Comparison of ENCODE assay signal across 20 cellular contexts in genomic region chr10:132943555-132944404, GRCh38. TPM values are rescaled to one million over a fixed set of nuclear protein-coding genes. Genes with fewer than 3 reads are reported as not detected.
DNase-seq lines count a peak whose midpoint lies in the region; ATAC-seq and TF ChIP-seq lines count a peak whose summit lies in the region.
"Had no signal": no experiment of that assay in that cellular context is flagged by ENCODE, and none has a peak within 500 bp of the region (broad histone marks: within the 10 kb centered on the region; RNA-seq: fewer than 3 reads in every experiment).

No MANE protein-coding gene starts in this region.

- H3K36me3 Mint-ChIP-seq in chondrocyte (ENCODE audit: low read depth), result no peaks in the 10 kb centered on the region
- no peaks in the 10 kb centered on the region for H3K36me3 Mint-ChIP-seq in neural crest cell (ENCODE audit: low read depth)
- H3K36me3 Mint-ChIP-seq: CD8-positive, alpha-beta memory T cell had no signal

- H3K27ac Mint-ChIP-seq in chondrocyte (ENCODE audit: unreplicated experiment) (no peak overlapping the region), neural crest cell (ENCODE audit: unreplicated experiment) (no peak overlapping the region)
- H3K27ac Mint-ChIP-seq: CD8-positive, alpha-beta memory T cell had no signal

- ATAC-seq in left ventricle myocardium superior (no peak), Right ventricle myocardium superior (ENCODE audit: poor library complexity) (no peak), HG03045 (IDR thresholded peaks at IDR 0.05; ENCODE audit: unreplicated experiment) (no peak)
- ATAC-seq: GM12878, HepG2 had no signal

- no peak overlapping the region for H3K4me3 ChIP-seq in HAP-1
- H3K4me3 ChIP-seq: GM12878, PC-9, SJCRH30 had no signal

- H3K4me3 Mint-ChIP-seq in chondrocyte (ENCODE audit: unreplicated experiment) (no peak overlapping the region), neural crest cell (peak overlapping the region; percentile 14)

- in situ Hi-C loops in HAP-1 (cut with MboI; ENCODE audit: low sequenced_read_pairs), result loop anchor here (10.0 kb wide), 1 partner anchor 181 kb away; no protein-coding TSS in a partner anchor

- no peaks in the 10 kb centered on the region for H3K9me3 Mint-ChIP-seq in chondrocyte (ENCODE audit: low read depth)
- H3K9me3 Mint-ChIP-seq in neural crest cell, result no peaks in the 10 kb centered on the region
- H3K9me3 Mint-ChIP-seq: CD8-positive, alpha-beta memory T cell had no signal

- TF ChIP-seq CTCF in chondrocyte (IDR thresholded peaks at IDR 0.05) (no peak), neural crest cell (conservative IDR thresholded peaks at IDR 0.05) (no peak)

- H3K4me1 ChIP-seq in HAP-1, result no peaks in the 10 kb centered on the region
- H3K4me1 ChIP-seq: SJCRH30 had no signal

- H3K4me1 Mint-ChIP-seq in chondrocyte (ENCODE audit: low read depth) (peaks cover 11% of the 10 kb centered on the region), neural crest cell (peaks cover 5% of the 10 kb centered on the region)

- DNase-seq in left ventricle myocardium superior, result peak; percentile 10
- DNase-seq in Right ventricle myocardium superior, result no peak
- DNase-seq in chondrocyte (ENCODE audit: low spot score), result peak; percentile 43
- DNase-seq in neural crest cell (ENCODE audit: low read depth, low spot score), result no peak
- no peak for DNase-seq in NCI-H524 (lab: John Stamatoyannopoulos, UW)
- DNase-seq in HAP-1 (ENCODE audit: low spot score in 2 of 2), result no peak
- DNase-seq: C1 segment of cervical spinal cord; CD8-positive, alpha-beta memory T cell; DMS53; EL; KBM-7; NCI-H1694 treated with DMSO at 0.1 percent for 48 hours; NCI-H2107; NCI-H226; NCI-H524 treated with DMSO at 0.1 percent for 48 hours; PC-9; SJCRH30 had no signal

- intact Hi-C loops in left ventricle myocardium superior (cut with micrococcal nuclease) (no loop called here), Right ventricle myocardium superior (cut with DNase I) (no loop called here)

- H3K36me3 ChIP-seq in HAP-1 (replicated peaks), result no peaks in the 10 kb centered on the region
- H3K36me3 ChIP-seq: SJCRH30 had no signal

- no peaks in the 10 kb centered on the region for H3K27me3 ChIP-seq in HAP-1 (ENCODE audit: low read depth)
- H3K27me3 ChIP-seq: SJCRH30 had no signal

- no peaks in the 10 kb centered on the region for H3K9me3 ChIP-seq in HAP-1
- H3K9me3 ChIP-seq: SJCRH30 had no signal

- peaks cover 21% of the 10 kb centered on the region for H3K27me3 Mint-ChIP-seq in chondrocyte (ENCODE audit: low read depth)
- peaks cover 33% of the 10 kb centered on the region for H3K27me3 Mint-ChIP-seq in neural crest cell (ENCODE audit: low read depth)

RNA-seq across cellular contexts. Expression of gene CFAP46, which starts 1.4 kb away (rescaled TPM):
- total RNA-seq in left ventricle myocardium superior (1.5 TPM), Right ventricle myocardium superior (1.9 TPM), chondrocyte (0.49 to 0.92 TPM (median 0.89 TPM) in 3 replicates), neural crest cell (3.7 and 4.4 TPM in 2 replicates)
- total RNA-seq: GM12878, PC-9 had no signal

Comparison
In these comparisons a context has a peak if more than half of its experiments do, and no peak if none do; other contexts are left out.
1. DNase-seq: peak in left ventricle myocardium superior (single experiment) and chondrocyte (single experiment); none in Right ventricle myocardium superior (single experiment), neural crest cell (single experiment), NCI-H524 (0 of 2) and HAP-1 (0 of 2).